13 cellular contexts compared by ENCODE assay signal in genomic region chr7:125098377-125098970, GRCh38.
DNase-seq lines count a peak whose midpoint lies in the region; ATAC-seq lines count a peak whose summit lies in the region.
"Had no signal": no experiment of that assay in that cellular context is flagged by ENCODE, and none has a peak within 500 bp of the region (broad histone marks: within the 10 kb centered on the region; RNA-seq: fewer than 3 reads in every experiment).

No MANE protein-coding gene starts in this region.

- DNase-seq in renal cortical epithelial cell (ENCODE audit: low read depth) (peak; percentile 26), CD1c-positive myeloid dendritic cell (ENCODE audit: extremely low spot score) (no peak), NCI-H748 treated with DMSO at 0.1 percent for 48 hours (lab: John Stamatoyannopoulos, UW) (no peak)
- no peak for DNase-seq in stimulated activated CD4-positive, alpha-beta T cell treated with anti-CD3 and anti-CD28 coated beads, Interleukin-4, amount 100 ng/mL, for 24 hours
- DNase-seq in activated T-helper 1 cell treated with anti-CD3 and anti-CD28 coated beads, Interleukin-12 subunit alpha, Interleukin-12 subunit beta, Interleukin-2, Interleukin-4 antibody, amounts not matched to agents 30 ng/mL and 10 ng/mL and 1 ng/mL, durations not matched to agents 14 hours and 24 hours and 36 hours (ENCODE audit: low spot score) = no peak
- DNase-seq: caudate nucleus; DMS153; stimulated activated naive CD4-positive, alpha-beta T cell had no signal

- H3K4me3 Mint-ChIP-seq in activated T-helper 1 cell treated with anti-CD3 and anti-CD28 coated beads, Interleukin-12 subunit alpha, Interleukin-12 subunit beta, Interleukin-2, Interleukin-4 antibody, amounts not matched to agents 30 ng/mL and 10 ng/mL and 1 ng/mL, durations not matched to agents 14 hours and 24 hours and 36 hours = no peak overlapping the region
- H3K4me3 Mint-ChIP-seq: neural progenitor cell had no signal

- H3K4me1 Mint-ChIP-seq in activated T-helper 1 cell treated with anti-CD3 and anti-CD28 coated beads, Interleukin-12 subunit alpha, Interleukin-12 subunit beta, Interleukin-2, Interleukin-4 antibody, amounts not matched to agents 30 ng/mL and 10 ng/mL and 1 ng/mL, durations not matched to agents 14 hours and 24 hours and 36 hours (ENCODE audit: low read depth) = no peaks in the 10 kb centered on the region
- H3K4me1 Mint-ChIP-seq: neural progenitor cell had no signal

- intact Hi-C loops in activated T-helper 1 cell treated with anti-CD3 and anti-CD28 coated beads, Interleukin-12 subunit alpha, Interleukin-12 subunit beta, Interleukin-2, Interleukin-4 antibody, amounts not matched to agents 30 ng/mL and 10 ng/mL and 1 ng/mL, durations not matched to agents 14 hours and 24 hours and 36 hours (cut with micrococcal nuclease) = no loop called here

- H3K27ac Mint-ChIP-seq in activated T-helper 1 cell treated with anti-CD3 and anti-CD28 coated beads, Interleukin-12 subunit alpha, Interleukin-12 subunit beta, Interleukin-2, Interleukin-4 antibody, amounts not matched to agents 30 ng/mL and 10 ng/mL and 1 ng/mL, durations not matched to agents 14 hours and 24 hours and 36 hours = no peak overlapping the region
- H3K27ac Mint-ChIP-seq: neural progenitor cell had no signal

- H3K27me3 Mint-ChIP-seq in activated T-helper 1 cell treated with anti-CD3 and anti-CD28 coated beads, Interleukin-12 subunit alpha, Interleukin-12 subunit beta, Interleukin-2, Interleukin-4 antibody, amounts not matched to agents 30 ng/mL and 10 ng/mL and 1 ng/mL, durations not matched to agents 14 hours and 24 hours and 36 hours (ENCODE audit: insufficient read depth) = no peaks in the 10 kb centered on the region

- no peaks in the 10 kb centered on the region for H3K36me3 Mint-ChIP-seq in activated T-helper 1 cell treated with anti-CD3 and anti-CD28 coated beads, Interleukin-12 subunit alpha, Interleukin-12 subunit beta, Interleukin-2, Interleukin-4 antibody, amounts not matched to agents 30 ng/mL and 10 ng/mL and 1 ng/mL, durations not matched to agents 14 hours and 24 hours and 36 hours (ENCODE audit: low read depth)
- H3K36me3 Mint-ChIP-seq: neural progenitor cell had no signal

- no peaks in the 10 kb centered on the region for H3K9me3 Mint-ChIP-seq in activated T-helper 1 cell treated with anti-CD3 and anti-CD28 coated beads, Interleukin-12 subunit alpha, Interleukin-12 subunit beta, Interleukin-2, Interleukin-4 antibody, amounts not matched to agents 30 ng/mL and 10 ng/mL and 1 ng/mL, durations not matched to agents 14 hours and 24 hours and 36 hours
- H3K9me3 Mint-ChIP-seq: neural progenitor cell had no signal

- ATAC-seq in GM19438 (IDR thresholded peaks at IDR 0.05; ENCODE audit: low read depth, unreplicated experiment) (peak; percentile 61), HG02798 (IDR thresholded peaks at IDR 0.05; ENCODE audit: poor library complexity, unreplicated experiment) (peak; percentile 78), HG03460 (IDR thresholded peaks at IDR 0.05; ENCODE audit: unreplicated experiment) (peak; percentile 83)
- ATAC-seq: K562 had no signal
